24 cellular contexts compared by ENCODE assay signal in the genomic region with DNA sequence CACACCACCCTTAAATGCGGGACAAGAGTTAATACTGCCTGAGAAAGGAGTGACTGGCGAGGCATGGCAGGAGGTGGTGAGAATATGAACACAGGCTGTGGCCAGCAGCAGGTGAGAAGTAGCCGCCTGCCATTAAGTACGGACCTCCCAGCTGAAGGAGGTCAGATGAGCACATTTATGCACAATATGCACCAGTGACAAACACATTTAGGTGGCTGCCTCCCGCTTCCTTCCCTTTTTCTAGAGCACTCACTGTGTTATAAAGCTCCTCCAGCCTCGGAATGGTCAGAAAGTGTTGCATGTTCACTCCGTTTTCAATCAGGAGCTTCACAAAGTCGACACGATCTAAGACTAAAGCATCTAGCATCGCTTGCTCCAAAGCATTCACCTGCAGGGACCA. TPM values are rescaled to one million over a fixed set of nuclear protein-coding genes. Genes with fewer than 3 reads are reported as not detected.
DNase-seq lines count a peak whose midpoint lies in the region; ATAC-seq and TF ChIP-seq lines count a peak whose summit lies in the region.
"Had no signal": no experiment of that assay in that cellular context is flagged by ENCODE, and none has a peak within 500 bp of the region (broad histone marks: within the 10 kb centered on the region; RNA-seq: fewer than 3 reads in every experiment).

No MANE protein-coding gene starts in this region.

- no peak overlapping the region for H3K9ac ChIP-seq in endodermal cell (ENCODE audit: extremely low read depth, low read length, poor library complexity, severe bottlenecking)

- no peaks in the 10 kb centered on the region for H3K9me3 Mint-ChIP-seq in activated CD8-positive, alpha-beta T cell treated with anti-CD3 and anti-CD28 coated beads, Interleukin-2, amount 10 ng/mL, durations not matched to agents 7 days and 5 days (ENCODE audit: insufficient read depth)
- H3K9me3 Mint-ChIP-seq in activated CD8-positive, alpha-beta T cell treated with anti-CD3 and anti-CD28 coated beads for 36 hours = no peaks in the 10 kb centered on the region
- no peaks in the 10 kb centered on the region for H3K9me3 Mint-ChIP-seq in dendritic cell treated with granulocyte-macrophage colony-stimulating factor and Interleukin-4, amounts not matched to agents 40 ng/mL and 50 ng/mL, for 4 days
- H3K9me3 Mint-ChIP-seq in endodermal cell = no peaks in the 10 kb centered on the region
- H3K9me3 Mint-ChIP-seq: activated T-helper 2 cell treated with anti-CD3 and anti-CD28 coated beads, Interferon-gamma antibody, Interleukin-2, Interleukin-4, amounts not matched to agents 10 μg/mL and 5 μg/mL and 100 μg/mL, durations not matched to agents 14 hours and 24 hours and 36 hours; naive thymus-derived CD8-positive, alpha-beta T cell; T-helper 1 cell treated with Interleukin-12 subunit alpha and Interleukin-12 subunit beta and Interleukin-4 antibody, amounts not matched to agents 30 μg/mL and 1 μg/mL, for 36 hours had no signal

- no peak overlapping the region for H3K4me3 Mint-ChIP-seq in activated CD8-positive, alpha-beta T cell treated with anti-CD3 and anti-CD28 coated beads, Interleukin-2, amount 10 ng/mL, durations not matched to agents 7 days and 5 days
- H3K4me3 Mint-ChIP-seq in activated CD8-positive, alpha-beta T cell treated with anti-CD3 and anti-CD28 coated beads for 36 hours = no peak overlapping the region
- no peak overlapping the region for H3K4me3 Mint-ChIP-seq in dendritic cell treated with granulocyte-macrophage colony-stimulating factor and Interleukin-4, amounts not matched to agents 40 ng/mL and 50 ng/mL, for 4 days
- no peak overlapping the region for H3K4me3 Mint-ChIP-seq in endodermal cell
- H3K4me3 Mint-ChIP-seq: activated CD8-positive, alpha-beta memory T cell treated with anti-CD3 and anti-CD28 coated beads, Interleukin-2, amount 10 ng/mL, durations not matched to agents 7 days and 5 days; T-helper 1 cell treated with Interleukin-12 subunit alpha and Interleukin-12 subunit beta and Interleukin-4 antibody, amounts not matched to agents 30 μg/mL and 1 μg/mL, for 36 hours had no signal

- H3K27ac ChIP-seq in upper lobe of right lung (no peak overlapping the region), endodermal cell (ENCODE audit: low read depth, low read length) (no peak overlapping the region)
- H3K27ac ChIP-seq: colonic mucosa, hepatocyte, sigmoid colon, tibial nerve had no signal

- no peak overlapping the region for H3K27ac Mint-ChIP-seq in activated CD8-positive, alpha-beta T cell treated with anti-CD3 and anti-CD28 coated beads, Interleukin-2, amount 10 ng/mL, durations not matched to agents 7 days and 5 days
- no peak overlapping the region for H3K27ac Mint-ChIP-seq in activated CD8-positive, alpha-beta T cell treated with anti-CD3 and anti-CD28 coated beads for 36 hours
- peak overlapping the region; percentile 3 for H3K27ac Mint-ChIP-seq in dendritic cell treated with granulocyte-macrophage colony-stimulating factor and Interleukin-4, amounts not matched to agents 40 ng/mL and 50 ng/mL, for 4 days
- H3K27ac Mint-ChIP-seq in endodermal cell = no peak overlapping the region
- H3K27ac Mint-ChIP-seq: activated CD8-positive, alpha-beta memory T cell treated with anti-CD3 and anti-CD28 coated beads, Interleukin-2, amount 10 ng/mL, durations not matched to agents 7 days and 5 days; activated T-helper 2 cell treated with anti-CD3 and anti-CD28 coated beads, Interferon-gamma antibody, Interleukin-2, Interleukin-4, amounts not matched to agents 10 μg/mL and 5 μg/mL and 100 μg/mL, durations not matched to agents 14 hours and 24 hours and 36 hours; T-helper 1 cell treated with Interleukin-12 subunit alpha and Interleukin-12 subunit beta and Interleukin-4 antibody, amounts not matched to agents 30 μg/mL and 1 μg/mL, for 36 hours had no signal

- TF ChIP-seq CTCF in activated CD8-positive, alpha-beta T cell treated with anti-CD3 and anti-CD28 coated beads for 36 hours (IDR thresholded peaks at IDR 0.05) = no peak
- TF ChIP-seq CTCF in upper lobe of right lung (IDR thresholded peaks at IDR 0.05) (no peak), endodermal cell (conservative IDR thresholded peaks at IDR 0.05) (no peak)

- CTCF ChIA-PET in activated CD8-positive, alpha-beta T cell treated with anti-CD3 and anti-CD28 coated beads, Interleukin-2, amount 10 ng/mL, durations not matched to agents 7 days and 5 days (lab: Charles Lee) = interaction anchor here (1.2 to 2.0 kb wide), 2 partner anchors 80 to 155 kb away, joined by 3 to 11 read pairs; no protein-coding TSS in a partner anchor
- CTCF ChIA-PET in activated CD8-positive, alpha-beta T cell treated with anti-CD3 and anti-CD28 coated beads for 36 hours (lab: Charles Lee) = no interaction called here

- H3K36me3 Mint-ChIP-seq in activated CD8-positive, alpha-beta T cell treated with anti-CD3 and anti-CD28 coated beads, Interleukin-2, amount 10 ng/mL, durations not matched to agents 7 days and 5 days (ENCODE audit: low read depth) = no peaks in the 10 kb centered on the region
- H3K36me3 Mint-ChIP-seq in activated CD8-positive, alpha-beta T cell treated with anti-CD3 and anti-CD28 coated beads for 36 hours (ENCODE audit: low read depth) = no peaks in the 10 kb centered on the region
- H3K36me3 Mint-ChIP-seq in dendritic cell treated with granulocyte-macrophage colony-stimulating factor and Interleukin-4, amounts not matched to agents 40 ng/mL and 50 ng/mL, for 4 days (ENCODE audit: low read depth) = no peaks in the 10 kb centered on the region
- H3K36me3 Mint-ChIP-seq in endodermal cell (ENCODE audit: low read depth) = no peaks in the 10 kb centered on the region
- H3K36me3 Mint-ChIP-seq: activated CD8-positive, alpha-beta memory T cell treated with anti-CD3 and anti-CD28 coated beads, Interleukin-2, amount 10 ng/mL, durations not matched to agents 7 days and 5 days; naive thymus-derived CD8-positive, alpha-beta T cell had no signal

- peaks cover 10% of the 10 kb centered on the region for H3K27me3 Mint-ChIP-seq in activated CD8-positive, alpha-beta T cell treated with anti-CD3 and anti-CD28 coated beads, Interleukin-2, amount 10 ng/mL, durations not matched to agents 7 days and 5 days (ENCODE audit: low read depth)
- peaks cover 1% of the 10 kb centered on the region for H3K27me3 Mint-ChIP-seq in activated CD8-positive, alpha-beta T cell treated with anti-CD3 and anti-CD28 coated beads for 36 hours
- peaks cover 1% of the 10 kb centered on the region for H3K27me3 Mint-ChIP-seq in dendritic cell treated with granulocyte-macrophage colony-stimulating factor and Interleukin-4, amounts not matched to agents 40 ng/mL and 50 ng/mL, for 4 days
- H3K27me3 Mint-ChIP-seq in endodermal cell (ENCODE audit: insufficient read depth) = no peaks in the 10 kb centered on the region

- POLR2A ChIA-PET in activated CD8-positive, alpha-beta T cell treated with anti-CD3 and anti-CD28 coated beads, Interleukin-2, amount 10 ng/mL, durations not matched to agents 7 days and 5 days (lab: Charles Lee) = no interaction called here
- POLR2A ChIA-PET in activated CD8-positive, alpha-beta T cell treated with anti-CD3 and anti-CD28 coated beads for 36 hours (lab: Charles Lee) = no interaction called here

- H3K36me3 ChIP-seq in upper lobe of right lung = no peaks in the 10 kb centered on the region
- H3K36me3 ChIP-seq in endodermal cell (ENCODE audit: control insufficient read depth, insufficient read depth, low read length) = no peaks in the 10 kb centered on the region
- H3K36me3 ChIP-seq: BE2C, colonic mucosa, sigmoid colon, tibial nerve had no signal

- intact Hi-C loops in activated CD8-positive, alpha-beta T cell treated with anti-CD3 and anti-CD28 coated beads for 36 hours (cut with micrococcal nuclease) = loop anchor here (10.0 kb wide), 1 partner anchor 76 kb away; no protein-coding TSS in a partner anchor
- intact Hi-C loops in dendritic cell treated with granulocyte-macrophage colony-stimulating factor and Interleukin-4, amounts not matched to agents 40 ng/mL and 50 ng/mL, for 4 days (cut with micrococcal nuclease) = no loop called here
- intact Hi-C loops in upper lobe of right lung (cut with DNase I) = no loop called here

- H3K4me1 ChIP-seq in upper lobe of right lung (no peaks in the 10 kb centered on the region), endodermal cell (ENCODE audit: control insufficient read depth, insufficient read depth, low read length) (no peaks in the 10 kb centered on the region)
- H3K4me1 ChIP-seq: BE2C, colonic mucosa, sigmoid colon, tibial nerve had no signal

- H3K4me3 ChIP-seq in upper lobe of right lung = no peak overlapping the region
- no peak overlapping the region for H3K4me3 ChIP-seq in endodermal cell (ENCODE audit: low read length)
- H3K4me3 ChIP-seq: colonic mucosa, hepatocyte, sigmoid colon, tibial nerve had no signal

- H3K9me3 ChIP-seq in upper lobe of right lung (no peaks in the 10 kb centered on the region), endodermal cell (ENCODE audit: control insufficient read depth, low read length) (no peaks in the 10 kb centered on the region)
- H3K9me3 ChIP-seq: BE2C, colonic mucosa, sigmoid colon, tibial nerve had no signal

- H3K27me3 ChIP-seq in upper lobe of right lung (no peaks in the 10 kb centered on the region), endodermal cell (ENCODE audit: control insufficient read depth, insufficient read depth, low read length, poor library complexity, severe bottlenecking) (no peaks in the 10 kb centered on the region)
- H3K27me3 ChIP-seq: colonic mucosa, hepatocyte, sigmoid colon, tibial nerve had no signal

- peak; percentile 16 for DNase-seq in activated CD8-positive, alpha-beta T cell treated with anti-CD3 and anti-CD28 coated beads, Interleukin-2, amount 10 ng/mL, durations not matched to agents 7 days and 5 days
- DNase-seq in activated CD8-positive, alpha-beta T cell treated with anti-CD3 and anti-CD28 coated beads for 36 hours = no peak
- DNase-seq in NOMO-1 (lab: John Stamatoyannopoulos, UW; ENCODE audit: unreplicated experiment in 2 of 2) = peak; percentile 58 to 83
- DNase-seq in upper lobe of right lung = no peak
- no peak for DNase-seq in activated CD8-positive, alpha-beta memory T cell treated with anti-CD3 and anti-CD28 coated beads, Interleukin-2, amount 50 U/mL, for 4 hours
- no peak for DNase-seq in endodermal cell
- DNase-seq: 8988T; activated CD8-positive, alpha-beta memory T cell treated with anti-CD3 and anti-CD28 coated beads, Interleukin-2, amount 10 ng/mL, durations not matched to agents 7 days and 5 days; BE2C; colonic mucosa; mammary epithelial cell; naive thymus-derived CD8-positive, alpha-beta T cell; NCI-H1092 treated with DMSO at 0.1 percent for 48 hours; NCI-H2081 treated with DMSO at 0.1 percent for 48 hours; NCI-H510A; sigmoid colon; stimulated activated naive CD4-positive, alpha-beta T cell had no signal

- peaks cover 10% of the 10 kb centered on the region for H3K4me1 Mint-ChIP-seq in activated CD8-positive, alpha-beta T cell treated with anti-CD3 and anti-CD28 coated beads, Interleukin-2, amount 10 ng/mL, durations not matched to agents 7 days and 5 days (ENCODE audit: low read depth)
- peaks cover 5% of the 10 kb centered on the region for H3K4me1 Mint-ChIP-seq in activated CD8-positive, alpha-beta T cell treated with anti-CD3 and anti-CD28 coated beads for 36 hours (ENCODE audit: low read depth)
- H3K4me1 Mint-ChIP-seq in dendritic cell treated with granulocyte-macrophage colony-stimulating factor and Interleukin-4, amounts not matched to agents 40 ng/mL and 50 ng/mL, for 4 days (ENCODE audit: low read depth) = peaks cover 57% of the 10 kb centered on the region
- peaks cover 7% of the 10 kb centered on the region for H3K4me1 Mint-ChIP-seq in endodermal cell

- no peak for ATAC-seq in activated CD8-positive, alpha-beta T cell treated with anti-CD3 and anti-CD28 coated beads, Interleukin-2, amount 10 ng/mL, durations not matched to agents 7 days and 5 days
- ATAC-seq in activated CD8-positive, alpha-beta T cell treated with anti-CD3 and anti-CD28 coated beads for 36 hours = no peak
- ATAC-seq in upper lobe of right lung (peak; percentile 61), GM19395 (IDR thresholded peaks at IDR 0.05; ENCODE audit: unreplicated experiment) (no peak)
- ATAC-seq: activated CD8-positive, alpha-beta memory T cell treated with anti-CD3 and anti-CD28 coated beads, Interleukin-2, amount 10 ng/mL, durations not matched to agents 7 days and 5 days; naive thymus-derived CD8-positive, alpha-beta T cell had no signal

- WGBS in endodermal cell (ENCODE audit: insufficient coverage in 1 of 2, insufficient read length in 1 of 2), 2 experiments = 88 to 89% methylated on average over 10 of the region's 10 CpGs

RNA-seq across cellular contexts. Expression of gene TRPM1, which starts 52.4 kb away (rescaled TPM):
- total RNA-seq in activated CD8-positive, alpha-beta T cell treated with anti-CD3 and anti-CD28 coated beads, Interleukin-2, amount 10 ng/mL, durations not matched to agents 7 days and 5 days = not detected
- not detected for total RNA-seq in activated CD8-positive, alpha-beta T cell treated with anti-CD3 and anti-CD28 coated beads for 36 hours
- total RNA-seq in upper lobe of right lung (not detected), endodermal cell (not detected)
- 0.28 TPM for polyA plus RNA-seq in endodermal cell (2013, experiment 1 of 2)
- polyA plus RNA-seq in endodermal cell (2013, experiment 2 of 2) = not detected
- total RNA-seq: activated T-helper 2 cell treated with anti-CD3 and anti-CD28 coated beads, Interferon-gamma antibody, Interleukin-2, Interleukin-4, amounts not matched to agents 10 μg/mL and 5 μg/mL and 100 μg/mL, durations not matched to agents 14 hours and 24 hours and 36 hours; colonic mucosa; endothelial cell of umbilical vein; hepatocyte; mammary epithelial cell; naive thymus-derived CD8-positive, alpha-beta T cell; sigmoid colon; tibial nerve had no signal
- polyA plus RNA-seq: hepatocyte; mammary epithelial cell; naive thymus-derived CD8-positive, alpha-beta T cell had no signal

RNA-seq across cellular contexts. Expression of gene MTMR10, which starts 57.7 kb away (rescaled TPM):
- total RNA-seq in activated CD8-positive, alpha-beta T cell treated with anti-CD3 and anti-CD28 coated beads, Interleukin-2, amount 10 ng/mL, durations not matched to agents 7 days and 5 days = 10 to 100 TPM; 21.9 to 22.3 TPM
- 10 to 100 TPM; 11.3 to 13.2 TPM for total RNA-seq in activated CD8-positive, alpha-beta T cell treated with anti-CD3 and anti-CD28 coated beads for 36 hours
- total RNA-seq in upper lobe of right lung (36.2 TPM), endodermal cell (10 to 100 TPM; 12.4 to 16.2 TPM)
- polyA plus RNA-seq in endodermal cell (2013, experiment 1 of 2) = 11.9 TPM
- 12.6 TPM for polyA plus RNA-seq in endodermal cell (2013, experiment 2 of 2)

Comparison
In these comparisons a context has a peak if more than half of its experiments do, and no peak if none do; other contexts are left out.
1. DNase-seq: peak in activated CD8-positive, alpha-beta T cell treated with anti-CD3 and anti-CD28 coated beads, Interleukin-2, amount 10 ng/mL, durations not matched to agents 7 days and 5 days (single experiment) and NOMO-1 (2 of 2); none in activated CD8-positive, alpha-beta T cell treated with anti-CD3 and anti-CD28 coated beads for 36 hours (single experiment), upper lobe of right lung (single experiment), activated CD8-positive, alpha-beta memory T cell treated with anti-CD3 and anti-CD28 coated beads, Interleukin-2, amount 50 U/mL, for 4 hours (single experiment) and endodermal cell (single experiment).